22 cellular contexts compared by ENCODE assay signal in genomic region chr4:26566027-26566578, GRCh38. TPM values are rescaled to one million over a fixed set of nuclear protein-coding genes. Genes with fewer than 3 reads are reported as not detected.
DNase-seq lines count a peak whose midpoint lies in the region; ATAC-seq and TF ChIP-seq lines count a peak whose summit lies in the region.
"Had no signal": no experiment of that assay in that cellular context is flagged by ENCODE, and none has a peak within 500 bp of the region (broad histone marks: within the 10 kb centered on the region; RNA-seq: fewer than 3 reads in every experiment).

No MANE protein-coding gene starts in this region.

- H3K79me2 ChIP-seq in ACC112 (ENCODE audit: control insufficient read depth, insufficient read depth, low read length, unreplicated experiment) = no peaks in the 10 kb centered on the region
- no peaks in the 10 kb centered on the region for H3K79me2 ChIP-seq in HCT116 (ENCODE audit: insufficient read depth, low read length)
- H3K79me2 ChIP-seq in MM.1S (ENCODE audit: low read length) = no peaks in the 10 kb centered on the region

- peak overlapping the region; percentile 15 for H3K4me3 Mint-ChIP-seq in activated T-helper 17 cell treated with anti-CD3 and anti-CD28 coated beads, Interleukin-2, amount 50 U/mL, for 72 hours
- H3K4me3 Mint-ChIP-seq: endodermal cell; HFFc6; T-helper 1 cell treated with Interleukin-12 subunit alpha and Interleukin-12 subunit beta and Interleukin-4 antibody, amounts not matched to agents 30 μg/mL and 1 μg/mL, for 36 hours; type B pancreatic cell had no signal

- no peak overlapping the region for H3K27ac Mint-ChIP-seq in activated T-helper 17 cell treated with anti-CD3 and anti-CD28 coated beads, Interleukin-2, amount 50 U/mL, for 72 hours
- H3K27ac Mint-ChIP-seq: endodermal cell; HFFc6; T-helper 1 cell treated with Interleukin-12 subunit alpha and Interleukin-12 subunit beta and Interleukin-4 antibody, amounts not matched to agents 30 μg/mL and 1 μg/mL, for 36 hours; type B pancreatic cell had no signal

- H3K9me3 Mint-ChIP-seq in activated T-helper 17 cell treated with anti-CD3 and anti-CD28 coated beads, Interleukin-2, amount 50 U/mL, for 72 hours = no peaks in the 10 kb centered on the region
- H3K9me3 Mint-ChIP-seq: endodermal cell; T-helper 1 cell treated with Interleukin-12 subunit alpha and Interleukin-12 subunit beta and Interleukin-4 antibody, amounts not matched to agents 30 μg/mL and 1 μg/mL, for 36 hours; type B pancreatic cell had no signal

- H3K4me3 ChIP-seq in ACC112 (ENCODE audit: low read depth, low read length) = no peak overlapping the region
- H3K4me3 ChIP-seq in HCT116 (replicated peaks in 1 of 2; ENCODE audit: low read depth in 1 of 2, low read length in 2 of 2) = no peak overlapping the region
- no peak overlapping the region for H3K4me3 ChIP-seq in MM.1S (ENCODE audit: low read length)
- H3K4me3 ChIP-seq: body of pancreas, right atrium auricular region had no signal

- DNase-seq in HCT116 (ENCODE audit: low read depth, low spot score) (no peak), kidney tubule cell (ENCODE audit: low spot score) (peak; percentile 13), NCI-H82 treated with DMSO at 0.1 percent for 48 hours (lab: John Stamatoyannopoulos, UW; ENCODE audit: unreplicated experiment) (no peak), MM.1S (no peak)
- no peak for DNase-seq in effector CD8-positive, alpha-beta T cell (lab: John Stamatoyannopoulos, UW)
- DNase-seq: activated CD4-positive, alpha-beta T cell treated with anti-CD3 and anti-CD28 coated beads, Interleukin-2, amount 50 U/mL, for 48 hours; body of pancreas; endodermal cell; HFFc6; KG1; kidney glomerular epithelial cell; NCI-H1092; NCI-H2029; NCI-H226; occipital lobe; SIG-M5 had no signal

- H4K20me1 ChIP-seq in HCT116 (ENCODE audit: insufficient read depth) (no peaks in the 10 kb centered on the region), MM.1S (ENCODE audit: insufficient read depth, low read length) (no peaks in the 10 kb centered on the region)

- H3K27ac ChIP-seq in ACC112 (ENCODE audit: low read depth, low read length) (no peak overlapping the region), HCT116 (ENCODE audit: low read depth, low read length) (no peak overlapping the region), MM.1S (ENCODE audit: low read length) (no peak overlapping the region)
- H3K27ac ChIP-seq: body of pancreas, right atrium auricular region had no signal

- H3K9me2 ChIP-seq in HCT116 (ENCODE audit: insufficient read depth) (no peaks in the 10 kb centered on the region), MM.1S (replicated peaks; ENCODE audit: insufficient read depth, low read length) (no peaks in the 10 kb centered on the region)

- H3K4me2 ChIP-seq in HCT116 (ENCODE audit: low read length) = peak overlapping the region; percentile 15; the same call in 1 of the 2 replicates
- H3K4me2 ChIP-seq in MM.1S (ENCODE audit: low read depth, low read length) = no peak overlapping the region

- intact Hi-C loops in HCT116 (cut with micrococcal nuclease) = no loop called here

- BruUV-seq in HCT116 (replicated peaks; lab: Mats Ljungman, UMichigan) = no TSS peak

- no peak for TF ChIP-seq RAD21 in HCT116 (IDR thresholded peaks at IDR 0.05; ENCODE audit: low read depth)

- TF ChIP-seq CTCF in HCT116 (IDR thresholded peaks at IDR 0.05 in 2 of 3, conservative IDR thresholded peaks at IDR 0.05 in 1 of 3; ENCODE audit: borderline replicate concordance in 1 of 3, insufficient read depth in 1 of 3, low read depth in 2 of 3, low read length in 2 of 3) (no peak), MM.1S (IDR thresholded peaks at IDR 0.05; ENCODE audit: low read length) (no peak)

- H3K36me3 ChIP-seq in ACC112 (ENCODE audit: insufficient read depth, low read length) (no peaks in the 10 kb centered on the region), HCT116 (ENCODE audit: control insufficient read depth in 1 of 2, insufficient read depth in 2 of 2, low read length in 2 of 2) (no peaks in the 10 kb centered on the region), MM.1S (replicated peaks; ENCODE audit: insufficient read depth, low read length) (no peaks in the 10 kb centered on the region)
- H3K36me3 ChIP-seq: right atrium auricular region had no signal

- H3K9me3 ChIP-seq in HCT116 (ENCODE audit: control insufficient read depth in 1 of 2, insufficient read depth in 1 of 2, low read depth in 1 of 2, low read length in 2 of 2) (no peaks in the 10 kb centered on the region), MM.1S (replicated peaks; ENCODE audit: insufficient read depth, low read length) (no peaks in the 10 kb centered on the region)

- TF ChIP-seq POLR2A in HCT116 (IDR thresholded peaks at IDR 0.05; ENCODE audit: borderline replicate concordance, extremely low read depth, insufficient read depth, insufficient read length) = no peak

- H3K27me3 ChIP-seq in ACC112 (ENCODE audit: insufficient read depth, low read length) (no peaks in the 10 kb centered on the region), HCT116 (ENCODE audit: insufficient read depth, low read length) (no peaks in the 10 kb centered on the region), MM.1S (replicated peaks; ENCODE audit: insufficient read depth, low read length) (no peaks in the 10 kb centered on the region)
- H3K27me3 ChIP-seq: body of pancreas, right atrium auricular region had no signal

- RAD21 ChIA-PET in HCT116 (lab: Charles Lee; ENCODE audit: low non-redundant PET in 1 of 2, low total read pairs in 2 of 2, uncharacterized antibody in 2 of 2, unreplicated experiment in 2 of 2) = no interaction called here

- no peaks in the 10 kb centered on the region for H3K36me3 Mint-ChIP-seq in activated T-helper 17 cell treated with anti-CD3 and anti-CD28 coated beads, Interleukin-2, amount 50 U/mL, for 72 hours (ENCODE audit: low read depth)
- H3K36me3 Mint-ChIP-seq: type B pancreatic cell had no signal

- POLR2A ChIA-PET in HCT116 (lab: Charles Lee) = interaction anchor here (1.5 kb wide), 1 partner anchor 18 kb away, joined by 3 read pairs; the partner anchor contains the start of gene TBC1D19

- H3K9ac ChIP-seq in HCT116 (ENCODE audit: low read length) (no peak overlapping the region), MM.1S (ENCODE audit: low read length) (no peak overlapping the region)

- ATAC-seq in HCT116 (no peak), GM21576 (IDR thresholded peaks at IDR 0.05; ENCODE audit: unreplicated experiment) (no peak)
- ATAC-seq in activated T-helper 17 cell treated with anti-CD3 and anti-CD28 coated beads, Interleukin-2, amount 50 U/mL, for 72 hours (replicated peaks) = peak; percentile 24
- ATAC-seq: body of pancreas had no signal

- H3K27me3 Mint-ChIP-seq in activated T-helper 17 cell treated with anti-CD3 and anti-CD28 coated beads, Interleukin-2, amount 50 U/mL, for 72 hours = peaks cover 24% of the 10 kb centered on the region

- H2AFZ ChIP-seq in ACC112 (ENCODE audit: low read length, unreplicated experiment) (peak overlapping the region; percentile 40), HCT116 (ENCODE audit: low read depth, low read length, poor library complexity, severe bottlenecking) (peak overlapping the region; percentile 96), MM.1S (ENCODE audit: low read length) (no peak overlapping the region)

- H3K4me1 Mint-ChIP-seq in activated T-helper 17 cell treated with anti-CD3 and anti-CD28 coated beads, Interleukin-2, amount 50 U/mL, for 72 hours = peaks cover 6% of the 10 kb centered on the region

- CTCF ChIA-PET in HCT116 (lab: Charles Lee) = no interaction called here

- peaks cover 34% of the 10 kb centered on the region for H3K4me1 ChIP-seq in ACC112 (ENCODE audit: control insufficient read depth, insufficient read depth, low read length, unreplicated experiment)
- H3K4me1 ChIP-seq in HCT116 (ENCODE audit: control insufficient read depth in 1 of 2, insufficient read depth in 2 of 2, low read length in 2 of 2) = peaks cover 38 to 48% of the 10 kb centered on the region in 2 experiments
- no peaks in the 10 kb centered on the region for H3K4me1 ChIP-seq in MM.1S (ENCODE audit: low read length)
- H3K4me1 ChIP-seq: body of pancreas, right atrium auricular region had no signal

- H3F3A ChIP-seq in MM.1S (ENCODE audit: insufficient read depth, low read length) = no peaks in the 10 kb centered on the region

TF ChIP-seq in HCT116, 20 proteins besides CTCF, POLR2A, EP300 and RAD21 (continues in another document):
- TF ChIP-seq SIN3A (IDR thresholded peaks at IDR 0.05; ENCODE audit: low read depth) (no peak), EZH2 (IDR thresholded peaks at IDR 0.05) (no peak), SP1 (IDR thresholded peaks at IDR 0.05; ENCODE audit: low read depth) (no peak), SRF (IDR thresholded peaks at IDR 0.05; ENCODE audit: low read depth) (no peak), EZH2phosphoT487 (IDR thresholded peaks at IDR 0.05; ENCODE audit: borderline replicate concordance) (no peak), CEBPB (IDR thresholded peaks at IDR 0.05; ENCODE audit: low read depth) (no peak), FOSL1 (IDR thresholded peaks at IDR 0.05; ENCODE audit: low read depth) (no peak), TCF7L2 (IDR thresholded peaks at IDR 0.05; ENCODE audit: borderline replicate concordance, extremely low read depth, insufficient read depth, insufficient read length) (no peak), YY1 (IDR thresholded peaks at IDR 0.05; ENCODE audit: extremely low read depth, insufficient replicate concordance, low read depth, low read length) (no peak), JUND (IDR thresholded peaks at IDR 0.05) (no peak), ELF1 (IDR thresholded peaks at IDR 0.05; ENCODE audit: borderline replicate concordance, low read depth) (no peak), ZBTB33 (IDR thresholded peaks at IDR 0.05; ENCODE audit: extremely low read depth, insufficient replicate concordance, low read length) (no peak)

RNA-seq across cellular contexts. Expression of gene TBC1D19, which starts 17.8 kb away (rescaled TPM):
- 25.4 TPM for total RNA-seq in HCT116 (2021; ENCODE audit: unreplicated experiment)
- 2.4 and 3.1 TPM in 2 replicates for polyA plus RNA-seq in HCT116 (2012)
- 1 to 10 TPM; 3.4 to 4.0 TPM for total RNA-seq in activated T-helper 17 cell treated with anti-CD3 and anti-CD28 coated beads, Interleukin-2, amount 50 U/mL, for 72 hours
